In the genomic region with DNA sequence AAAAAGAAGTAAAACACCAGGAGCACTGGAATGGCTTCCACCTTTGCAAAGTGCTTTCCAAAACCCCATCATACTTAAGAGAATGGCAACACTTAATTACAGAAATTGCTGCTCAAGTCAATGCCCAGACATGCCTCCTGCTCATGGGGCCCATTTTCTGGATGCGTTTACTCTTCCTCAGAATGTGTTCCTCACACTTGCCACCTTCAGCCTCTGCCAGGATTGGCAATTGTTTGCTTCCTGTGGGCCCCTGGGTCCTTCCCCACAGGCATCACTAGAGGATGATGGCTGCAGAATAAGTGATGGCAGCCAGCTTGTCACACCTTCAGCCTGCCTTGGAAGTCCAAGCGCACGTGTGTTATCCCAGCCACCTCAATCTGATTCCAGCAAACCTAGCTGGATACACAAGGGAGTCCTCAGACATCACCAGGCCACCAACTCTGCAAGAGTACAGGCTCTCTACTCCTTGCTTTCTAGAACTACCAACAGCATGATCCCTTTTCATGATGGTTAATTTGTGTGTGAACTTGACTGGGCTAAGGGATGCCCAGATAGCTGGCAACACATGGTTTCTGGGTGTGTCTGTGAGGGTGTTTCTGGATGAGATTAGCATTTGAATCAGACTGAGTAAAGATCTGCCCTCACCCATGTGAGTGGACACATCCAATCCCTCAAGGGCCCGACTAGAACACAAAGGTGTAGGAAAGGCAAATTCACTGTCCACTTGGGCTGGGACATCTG, we compare ENCODE assay signal across 28 cellular contexts.
"Had no signal": no experiment of that assay in that cellular context is flagged by ENCODE, and none has a peak within 500 bp of the region (broad histone marks: within the 10 kb centered on the region; RNA-seq: fewer than 3 reads in every experiment).

No MANE protein-coding gene starts in this region.

- H3K4me2 ChIP-seq: hepatocyte had no signal

- H3K79me2 ChIP-seq: hepatocyte had no signal

- H3K36me3 ChIP-seq: colonic mucosa, esophagus muscularis mucosa, lower lobe of right lung, ovary, right atrium auricular region, thyroid gland, upper lobe of right lung had no signal

- H3K27me3 ChIP-seq: colonic mucosa, hepatocyte, ovary, right atrium auricular region, thyroid gland, upper lobe of right lung had no signal

- H3K27ac Mint-ChIP-seq: activated CD8-positive, alpha-beta memory T cell treated with anti-CD3 and anti-CD28 coated beads, Interleukin-2, amount 10 ng/mL, durations not matched to agents 7 days and 5 days; activated CD8-positive, alpha-beta T cell treated with anti-CD3 and anti-CD28 coated beads for 36 hours; stimulated activated naive CD8-positive, alpha-beta T cell treated with anti-CD3 and anti-CD28 coated beads, Interleukin-15, Interleukin-2, amounts not matched to agents 100 ng/mL and 50 ng/mL, for 24 hours had no signal

- DNase-seq: activated CD4-positive, alpha-beta T cell treated with anti-CD3 and anti-CD28 coated beads for 4 hours; activated CD4-positive, CD25-positive, alpha-beta regulatory T cell; activated CD8-positive, alpha-beta memory T cell treated with anti-CD3 and anti-CD28 coated beads, Interleukin-2, amount 10 ng/mL, durations not matched to agents 7 days and 5 days; activated gamma-delta T cell; activated T-cell treated with anti-CD3 and anti-CD28 coated beads for 4 hours; colonic mucosa; glutamatergic neuron; immature natural killer cell; lower lobe of right lung; natural killer cell; ovary; psoas muscle; stimulated activated CD4-positive, alpha-beta T cell treated with anti-CD3 and anti-CD28 coated beads, Interleukin-12 subunit alpha, Interleukin-12 subunit beta, amount 100 ng/mL, for 4 hours; stimulated activated CD4-positive, alpha-beta T cell treated with anti-CD3 and anti-CD28 coated beads, Interleukin-4, amount 100 ng/mL, for 4 hours; substantia nigra; thyroid gland; upper lobe of right lung had no signal

- H3K4me1 ChIP-seq: lower lobe of right lung, right atrium auricular region, thyroid gland, upper lobe of right lung had no signal

- ATAC-seq: activated CD8-positive, alpha-beta memory T cell treated with anti-CD3 and anti-CD28 coated beads, Interleukin-2, amount 10 ng/mL, durations not matched to agents 7 days and 5 days; activated CD8-positive, alpha-beta T cell treated with anti-CD3 and anti-CD28 coated beads for 36 hours; activated naive CD4-positive, alpha-beta T cell treated with anti-CD3 and anti-CD28 coated beads, Interleukin-2, amount 50 U/mL, for 72 hours; left lobe of liver; lower lobe of right lung; natural killer cell; psoas muscle; upper lobe of right lung had no signal

- H3K9me3 ChIP-seq: colonic mucosa, esophagus muscularis mucosa, lower lobe of right lung, ovary, psoas muscle, right atrium auricular region, thyroid gland, upper lobe of right lung had no signal

- H3K27me3 Mint-ChIP-seq: activated CD8-positive, alpha-beta memory T cell treated with anti-CD3 and anti-CD28 coated beads, Interleukin-2, amount 10 ng/mL, durations not matched to agents 7 days and 5 days; activated CD8-positive, alpha-beta T cell treated with anti-CD3 and anti-CD28 coated beads for 36 hours; central memory CD8-positive, alpha-beta T cell; stimulated activated naive CD8-positive, alpha-beta T cell treated with anti-CD3 and anti-CD28 coated beads, Interleukin-15, Interleukin-2, amounts not matched to agents 100 ng/mL and 50 ng/mL, for 24 hours had no signal

- H3K27ac ChIP-seq: colonic mucosa, esophagus muscularis mucosa, hepatocyte, lower lobe of right lung, ovary, psoas muscle, right atrium auricular region, thyroid gland, upper lobe of right lung had no signal

- H3K9me3 Mint-ChIP-seq: activated naive CD4-positive, alpha-beta T cell treated with anti-CD3 and anti-CD28 coated beads, Interleukin-2, amount 50 U/mL, for 72 hours; central memory CD8-positive, alpha-beta T cell; immature natural killer cell; natural killer cell; stimulated activated naive CD8-positive, alpha-beta T cell treated with anti-CD3 and anti-CD28 coated beads, Interleukin-15, Interleukin-2, amounts not matched to agents 100 ng/mL and 50 ng/mL, for 24 hours had no signal

- FAIRE-seq: astrocyte, frontal cortex had no signal

- H3K4me3 ChIP-seq: colonic mucosa, esophagus muscularis mucosa, hepatocyte, lower lobe of right lung, ovary, psoas muscle, right atrium auricular region, thyroid gland, upper lobe of right lung had no signal

- H2AFZ ChIP-seq: hepatocyte had no signal

- H3K4me3 Mint-ChIP-seq: activated CD8-positive, alpha-beta memory T cell treated with anti-CD3 and anti-CD28 coated beads, Interleukin-2, amount 10 ng/mL, durations not matched to agents 7 days and 5 days; activated CD8-positive, alpha-beta T cell treated with anti-CD3 and anti-CD28 coated beads for 36 hours; central memory CD8-positive, alpha-beta T cell; immature natural killer cell; natural killer cell; stimulated activated naive CD8-positive, alpha-beta T cell treated with anti-CD3 and anti-CD28 coated beads, Interleukin-15, Interleukin-2, amounts not matched to agents 100 ng/mL and 50 ng/mL, for 24 hours; T-helper 1 cell treated with Interleukin-12 subunit alpha and Interleukin-12 subunit beta and Interleukin-4 antibody, amounts not matched to agents 30 μg/mL and 1 μg/mL, for 36 hours had no signal

- H3K36me3 Mint-ChIP-seq: immature natural killer cell, natural killer cell had no signal
